In genomic region chr14:65230287-65230728, GRCh38 we compare ENCODE assay signal across 7 cellular contexts.
DNase-seq lines count a peak whose midpoint lies in the region; ATAC-seq, FAIRE-seq and TF ChIP-seq lines count a peak whose summit lies in the region.

No MANE protein-coding gene starts in this region.

- no peaks in the 10 kb centered on the region for H3K9me3 Mint-ChIP-seq in natural killer cell treated with Interleukin-12 subunit alpha and Interleukin-12 subunit beta and Interleukin-15 and Interleukin-18, amount 100 ng/mL, for 72 hours

- peak overlapping the region; percentile 86 for H3K4me3 Mint-ChIP-seq in natural killer cell treated with Interleukin-12 subunit alpha and Interleukin-12 subunit beta and Interleukin-15 and Interleukin-18, amount 100 ng/mL, for 72 hours

- H2AFZ ChIP-seq in Karpas-422 (ENCODE audit: low read length) = peak overlapping the region; percentile 98
- H2AFZ ChIP-seq in endothelial cell of umbilical vein (ENCODE audit: low read depth, low read length) = peak overlapping the region; percentile 96

- H3K4me1 ChIP-seq in Karpas-422 (ENCODE audit: low read length) (peaks cover 29% of the 10 kb centered on the region), RWPE2 (ENCODE audit: insufficient read depth, poor library complexity, severe bottlenecking) (peaks cover 19% of the 10 kb centered on the region), endothelial cell of umbilical vein (ENCODE audit: control insufficient read depth, extremely low read depth, insufficient read depth, low read length) (peaks cover 17% of the 10 kb centered on the region)

- H3K27me3 ChIP-seq in Karpas-422 (ENCODE audit: low read length) = no peaks in the 10 kb centered on the region
- no peaks in the 10 kb centered on the region for H3K27me3 ChIP-seq in RWPE2 (ENCODE audit: insufficient read depth, poor library complexity, severe bottlenecking)
- no peaks in the 10 kb centered on the region for H3K27me3 ChIP-seq in endothelial cell of umbilical vein (ENCODE audit: control insufficient read depth in 2 of 2, insufficient read depth in 2 of 2, low read length in 2 of 2)

- H3K9me1 ChIP-seq in endothelial cell of umbilical vein (replicated peaks; ENCODE audit: control insufficient read depth, extremely low read depth, insufficient read depth, low read length) = no peaks in the 10 kb centered on the region

- POLR2A ChIA-PET in endothelial cell of umbilical vein (lab: Charles Lee) = no interaction called here

- H3K9me3 ChIP-seq in Karpas-422 (ENCODE audit: low read length) = no peaks in the 10 kb centered on the region
- H3K9me3 ChIP-seq in RWPE2 (ENCODE audit: severe bottlenecking) = no peaks in the 10 kb centered on the region
- H3K9me3 ChIP-seq in endothelial cell of umbilical vein (replicated peaks; ENCODE audit: control insufficient read depth, insufficient read depth, low read length) = no peaks in the 10 kb centered on the region

- peak overlapping the region; percentile 71 for H3K4me3 ChIP-seq in Karpas-422 (ENCODE audit: low read length)
- H3K4me3 ChIP-seq in RWPE2 (ENCODE audit: severe bottlenecking) = peak overlapping the region; percentile 10
- H3K4me3 ChIP-seq in endothelial cell of umbilical vein (replicated peaks in 1 of 3; ENCODE audit: insufficient read depth in 1 of 3, low read depth in 1 of 3, low read length in 3 of 3) = peak overlapping the region in 2 of 3 experiments; percentile 23 to 65

- ATAC-seq in RWPE2 (ENCODE audit: low read depth) (peak; percentile 28), HG02642 (IDR thresholded peaks at IDR 0.05; ENCODE audit: poor library complexity, unreplicated experiment) (no peak)
- no peak for ATAC-seq in natural killer cell treated with Interleukin-12 subunit alpha and Interleukin-12 subunit beta and Interleukin-15 and Interleukin-18, amount 100 ng/mL, for 72 hours

- TF ChIP-seq POLR2A in endothelial cell of umbilical vein (IDR thresholded peaks at IDR 0.05; ENCODE audit: low read depth, low read length) = no peak

- no peaks in the 10 kb centered on the region for H3K36me3 ChIP-seq in Karpas-422 (ENCODE audit: insufficient read depth, low read length)
- no peaks in the 10 kb centered on the region for H3K36me3 ChIP-seq in RWPE2 (ENCODE audit: low read depth)
- no peaks in the 10 kb centered on the region for H3K36me3 ChIP-seq in endothelial cell of umbilical vein (ENCODE audit: control insufficient read depth in 2 of 2, extremely low read depth in 1 of 2, insufficient read depth in 2 of 2, low read length in 2 of 2)

- peaks cover 29 to 37% of the 10 kb centered on the region in 2 donors for H3K4me1 Mint-ChIP-seq in natural killer cell treated with Interleukin-12 subunit alpha and Interleukin-12 subunit beta and Interleukin-15 and Interleukin-18, amount 100 ng/mL, for 72 hours (ENCODE audit: low read depth in 2 of 2)

- no peak for DNase-seq in Karpas-422
- DNase-seq in RWPE2 (ENCODE audit: low spot score) = no peak
- DNase-seq in endothelial cell of umbilical vein (ENCODE audit: low read depth, low spot score) = peak; percentile 75
- DNase-seq in natural killer cell treated with Interleukin-12 subunit alpha and Interleukin-12 subunit beta and Interleukin-15 and Interleukin-18, amount 100 ng/mL, for 72 hours (ENCODE audit: low spot score) = no peak
- no peak for DNase-seq in effector CD8-positive, alpha-beta T cell (lab: John Stamatoyannopoulos, UW)
- no peak for DNase-seq in AML-193 (lab: John Stamatoyannopoulos, UW)

- H3K79me2 ChIP-seq in Karpas-422 (ENCODE audit: low read length) = no peaks in the 10 kb centered on the region
- no peaks in the 10 kb centered on the region for H3K79me2 ChIP-seq in endothelial cell of umbilical vein (ENCODE audit: control insufficient read depth, insufficient read depth, low read length)

- no peaks in the 10 kb centered on the region for H4K20me1 ChIP-seq in Karpas-422 (ENCODE audit: insufficient read depth, low read depth, low read length)
- H4K20me1 ChIP-seq in endothelial cell of umbilical vein (replicated peaks; ENCODE audit: control insufficient read depth, extremely low read depth, insufficient read depth, low read length) = no peaks in the 10 kb centered on the region

- BruUV-seq in endothelial cell of umbilical vein (replicated peaks; lab: Mats Ljungman, UMichigan) = no TSS peak

- dilution Hi-C loops in endothelial cell of umbilical vein (cut with MboI; ENCODE audit: extremely low pct_ligation_motif_present, low sequenced_read_pairs) = no loop called here

- no peaks in the 10 kb centered on the region for H3K9me2 ChIP-seq in Karpas-422 (replicated peaks; ENCODE audit: insufficient read depth, low read length)

- H3K27me3 Mint-ChIP-seq in natural killer cell treated with Interleukin-12 subunit alpha and Interleukin-12 subunit beta and Interleukin-15 and Interleukin-18, amount 100 ng/mL, for 72 hours = peaks cover 0 to 2% of the 10 kb centered on the region in 2 donors

- peak; percentile 53 for FAIRE-seq in endothelial cell of umbilical vein (lab: Jason Lieb, UNC)

- peak overlapping the region; percentile 71 for H3K9ac ChIP-seq in Karpas-422 (ENCODE audit: low read length)
- H3K9ac ChIP-seq in endothelial cell of umbilical vein (replicated peaks; ENCODE audit: extremely low read depth, insufficient read depth, low read length) = peak overlapping the region; percentile 68

- CTCF ChIA-PET in endothelial cell of umbilical vein (lab: Charles Lee) = interaction anchor here (0.6 to 2.6 kb wide), 8 partner anchors 10 to 594 kb away, joined by 3 to 6 read pairs (median 4); partner anchors contain the start of gene FUT8

- H3K27ac Mint-ChIP-seq in natural killer cell treated with Interleukin-12 subunit alpha and Interleukin-12 subunit beta and Interleukin-15 and Interleukin-18, amount 100 ng/mL, for 72 hours = peak overlapping the region; percentile 84 to 94

- no peaks in the 10 kb centered on the region for H3K36me3 Mint-ChIP-seq in natural killer cell treated with Interleukin-12 subunit alpha and Interleukin-12 subunit beta and Interleukin-15 and Interleukin-18, amount 100 ng/mL, for 72 hours

- intact Hi-C loops in endothelial cell of umbilical vein (cut with micrococcal nuclease) = loop anchor here (1.0 to 2.0 kb wide), 2 partner anchors 14 to 28 kb away; no protein-coding TSS in a partner anchor

- H3K4me2 ChIP-seq in Karpas-422 (ENCODE audit: low read depth, low read length, poor library complexity, severe bottlenecking) (peak overlapping the region; percentile 88), endothelial cell of umbilical vein (ENCODE audit: insufficient read depth, low read length) (peak overlapping the region; percentile 92)

- TF ChIP-seq CTCF in RWPE2 (IDR thresholded peaks at IDR 0.05; ENCODE audit: poor library complexity, severe bottlenecking) (no peak), endothelial cell of umbilical vein (IDR thresholded peaks at IDR 0.05; ENCODE audit: extremely low read depth in 1 of 2, insufficient read depth in 1 of 2, low read depth in 1 of 2, low read length in 2 of 2) (no peak)

- no peak overlapping the region for H3K27ac ChIP-seq in Karpas-422 (ENCODE audit: low read length)
- peak overlapping the region; percentile 18 for H3K27ac ChIP-seq in RWPE2 (ENCODE audit: poor library complexity, severe bottlenecking)
- peak overlapping the region; percentile 70 for H3K27ac ChIP-seq in endothelial cell of umbilical vein (ENCODE audit: insufficient read depth, low read depth, low read length)

TF ChIP-seq in endothelial cell of umbilical vein, 7 proteins besides CTCF, POLR2A, EP300 and RAD21:
- TF ChIP-seq MYC (IDR thresholded peaks at IDR 0.05; ENCODE audit: low read depth, low read length) (no peak), MAX (IDR thresholded peaks at IDR 0.05; ENCODE audit: insufficient read depth, insufficient read length) (no peak), EZH2 (IDR thresholded peaks at IDR 0.05; ENCODE audit: borderline replicate concordance, low read depth, low read length, severe bottlenecking) (no peak), POLR2AphosphoS5 (IDR thresholded peaks at IDR 0.05; ENCODE audit: insufficient read depth, low read depth, low read length) (no peak), JUN (IDR thresholded peaks at IDR 0.05; ENCODE audit: borderline replicate concordance, insufficient read depth, insufficient read length, low read depth) (no peak), GATA2 (IDR thresholded peaks at IDR 0.05; ENCODE audit: insufficient read depth, insufficient read length, low read depth, low read length) (no peak), FOS (IDR thresholded peaks at IDR 0.05; ENCODE audit: borderline replicate concordance, insufficient read depth, low read length) (no peak)

Comparison
In these comparisons a context has a peak if more than half of its experiments do, and no peak if none do; other contexts are left out.
1. H3K4me3 ChIP-seq: peak in every context shown above with its lines; median percentile 71 in Karpas-422; 44 in endothelial cell of umbilical vein; 10 in RWPE2.